In genomic region chr13:75566658-75567057, GRCh38 we compare ENCODE assay signal across 9 cellular contexts. TPM values are rescaled to one million over a fixed set of nuclear protein-coding genes. Genes with fewer than 3 reads are reported as not detected.
DNase-seq lines count a peak whose midpoint lies in the region; ATAC-seq and TF ChIP-seq lines count a peak whose summit lies in the region.
"Had no signal": no experiment of that assay in that cellular context is flagged by ENCODE, and none has a peak within 500 bp of the region (broad histone marks: within the 10 kb centered on the region; RNA-seq: fewer than 3 reads in every experiment).

No MANE protein-coding gene starts in this region.

- H3K27me3 ChIP-seq in left ventricle myocardium inferior (ENCODE audit: low read depth) (no peaks in the 10 kb centered on the region), heart left ventricle (no peaks in the 10 kb centered on the region), fibroblast of lung (ENCODE audit: control insufficient read depth, insufficient read depth, low read length) (no peaks in the 10 kb centered on the region)
- no peaks in the 10 kb centered on the region for H3K27me3 ChIP-seq in effector memory CD4-positive, alpha-beta T cell (replicated peaks; ENCODE audit: control insufficient read depth, insufficient read depth, low read length, poor library complexity, severe bottlenecking)

- no peak for TF ChIP-seq POLR2A in heart left ventricle (IDR thresholded peaks at IDR 0.05)

- no peaks in the 10 kb centered on the region for H3K4me1 Mint-ChIP-seq in type B pancreatic cell (ENCODE audit: unreplicated experiment)

- no peaks in the 10 kb centered on the region for H3K9me3 Mint-ChIP-seq in type B pancreatic cell

- no peaks in the 10 kb centered on the region for H4K20me1 ChIP-seq in fibroblast of lung (ENCODE audit: control insufficient read depth, extremely low read depth, insufficient read depth, low read length)

- ATAC-seq in heart left ventricle, result no peak
- ATAC-seq in mucosa of descending colon, result no peak
- ATAC-seq in GM21447 (IDR thresholded peaks at IDR 0.05; ENCODE audit: unreplicated experiment), result no peak

- H3K4me3 ChIP-seq in left ventricle myocardium inferior, result no peak overlapping the region
- no peak overlapping the region for H3K4me3 ChIP-seq in heart left ventricle
- no peak overlapping the region for H3K4me3 ChIP-seq in fibroblast of lung (replicated peaks in 1 of 4; ENCODE audit: control extremely low read depth in 1 of 4, insufficient read depth in 1 of 4, low read depth in 3 of 4, low read length in 4 of 4)
- H3K4me3 ChIP-seq in mucosa of descending colon, result no peak overlapping the region
- no peak overlapping the region for H3K4me3 ChIP-seq in effector memory CD4-positive, alpha-beta T cell (ENCODE audit: insufficient read depth, low read depth, low read length, poor library complexity, severe bottlenecking)

- H3K27ac ChIP-seq in left ventricle myocardium inferior (replicated peaks), result no peak overlapping the region
- H3K27ac ChIP-seq in heart left ventricle, result no peak overlapping the region
- H3K27ac ChIP-seq in fibroblast of lung (ENCODE audit: insufficient read depth, low read length), result no peak overlapping the region
- H3K27ac ChIP-seq in effector memory CD4-positive, alpha-beta T cell (ENCODE audit: insufficient read depth, low read length, poor library complexity, severe bottlenecking), result no peak overlapping the region

- H2AFZ ChIP-seq in fibroblast of lung (ENCODE audit: low read length), result no peak overlapping the region

- DNase-seq in left ventricle myocardium inferior (no peak), heart left ventricle (no peak), OCI-M1 (lab: John Stamatoyannopoulos, UW) (peak; percentile 29), fibroblast of lung (ENCODE audit: low read depth in 2 of 2) (peak; percentile 36 to 68), type B pancreatic cell (ENCODE audit: extremely low spot score, unreplicated experiment) (no peak), mucosa of descending colon (no peak)
- DNase-seq in effector memory CD4-positive, alpha-beta T cell, result no peak
- DNase-seq: activated naive CD4-positive, alpha-beta T cell treated with Interleukin-2 at 50 U/mL for 16 hours had no signal

- H3K36me3 ChIP-seq in left ventricle myocardium inferior (peaks cover 55% of the 10 kb centered on the region), heart left ventricle (peaks cover 0 to 79% (median 56%) of the 10 kb centered on the region in 9 donors), fibroblast of lung (ENCODE audit: control insufficient read depth, insufficient read depth, low read length) (no peaks in the 10 kb centered on the region), mucosa of descending colon (ENCODE audit: low read depth) (no peaks in the 10 kb centered on the region)
- peaks cover 32% of the 10 kb centered on the region for H3K36me3 ChIP-seq in effector memory CD4-positive, alpha-beta T cell (ENCODE audit: control insufficient read depth, insufficient read depth, low read length)

- H3K9me3 ChIP-seq in left ventricle myocardium inferior (replicated peaks) (no peaks in the 10 kb centered on the region), heart left ventricle (no peaks in the 10 kb centered on the region), fibroblast of lung (ENCODE audit: control insufficient read depth, insufficient read depth, low read depth, low read length) (no peaks in the 10 kb centered on the region), mucosa of descending colon (no peaks in the 10 kb centered on the region)
- H3K9me3 ChIP-seq in effector memory CD4-positive, alpha-beta T cell (ENCODE audit: control insufficient read depth, low read length), result no peaks in the 10 kb centered on the region

- TF ChIP-seq CTCF in left ventricle myocardium inferior (IDR thresholded peaks at IDR 0.05; ENCODE audit: borderline replicate concordance) (peak; percentile 20), heart left ventricle (IDR thresholded peaks at IDR 0.05) (peak in 6 of 12 donors; percentile 12 to 44 (median 22)), fibroblast of lung (conservative IDR thresholded peaks at IDR 0.05 in 1 of 2, IDR thresholded peaks at IDR 0.05 in 1 of 2; ENCODE audit: low read depth in 1 of 2, low read length in 2 of 2) (peak in 1 of 2 donors; percentile 49), type B pancreatic cell (conservative IDR thresholded peaks at IDR 0.05) (peak; percentile 53), mucosa of descending colon (IDR thresholded peaks at IDR 0.05) (no peak)

- H3K79me2 ChIP-seq in fibroblast of lung (ENCODE audit: control insufficient read depth, insufficient read depth, low read length), result no peaks in the 10 kb centered on the region

- no peak overlapping the region for H3K27ac Mint-ChIP-seq in type B pancreatic cell

- H3K4me3 Mint-ChIP-seq in type B pancreatic cell, result no peak overlapping the region

- no peak overlapping the region for H3K4me2 ChIP-seq in fibroblast of lung (ENCODE audit: extremely low read depth, insufficient read depth, low read length)

- H3K4me1 ChIP-seq in left ventricle myocardium inferior (no peaks in the 10 kb centered on the region), heart left ventricle (no peaks in the 10 kb centered on the region), fibroblast of lung (ENCODE audit: control insufficient read depth, extremely low read depth, insufficient read depth, low read length) (peaks cover 2% of the 10 kb centered on the region), mucosa of descending colon (ENCODE audit: low read depth) (no peaks in the 10 kb centered on the region)
- no peaks in the 10 kb centered on the region for H3K4me1 ChIP-seq in effector memory CD4-positive, alpha-beta T cell (ENCODE audit: control insufficient read depth, insufficient read depth, low read length, poor library complexity, severe bottlenecking)

- no peak overlapping the region for H3K9ac ChIP-seq in fibroblast of lung (ENCODE audit: insufficient read depth, low read length)

- no peaks in the 10 kb centered on the region for H3K27me3 Mint-ChIP-seq in type B pancreatic cell

- intact Hi-C loops in left ventricle myocardium inferior (cut with micrococcal nuclease), result no loop called here
- intact Hi-C loops in heart left ventricle (cut with DNase I), result no loop called here
- intact Hi-C loops in mucosa of descending colon (cut with DNase I, micrococcal nuclease), result no loop called here

- H3K36me3 Mint-ChIP-seq in type B pancreatic cell, result peaks cover 21% of the 10 kb centered on the region

RNA-seq across cellular contexts. Expression of gene UCHL3, which starts 17.1 kb away (rescaled TPM):
- total RNA-seq in left ventricle myocardium inferior (23.2 TPM), heart left ventricle (10 to 100 TPM; 16.3 to 52.8 (median 27.6) TPM), fibroblast of lung (23.4 and 30.9 TPM in 2 replicates), type B pancreatic cell (ENCODE audit: low replicate concordance) (31.1 and 38.8 TPM in 2 replicates), mucosa of descending colon (10 to 100 TPM; 25.7 to 38.8 (median 27.3) TPM)
- polyA plus RNA-seq in heart left ventricle (10 to 100 TPM; 16.6 to 72.1 TPM), fibroblast of lung (76.7 and 81.9 TPM in 2 replicates)
- 65.7 and 66.9 TPM in 2 replicates for polyA plus RNA-seq in fibroblast of lung (2012)
- polyA minus RNA-seq in fibroblast of lung (ENCODE audit: low replicate concordance), result 1.3 and 1.9 TPM in 2 replicates

RNA-seq across cellular contexts. Expression of gene COMMD6, which starts 29.0 kb away (rescaled TPM):
- total RNA-seq in left ventricle myocardium inferior (145 TPM), heart left ventricle (100 to 1,000 TPM in 7 of 9 donors, 10 to 100 TPM in 2; 19.8 to 155 (median 126) TPM), fibroblast of lung (56.2 and 89.7 TPM in 2 replicates), type B pancreatic cell (ENCODE audit: low replicate concordance) (161 and 171 TPM in 2 replicates), mucosa of descending colon (100 to 1,000 TPM in 2 of 3 donors, 10 to 100 TPM in 1; 97.9 to 192 (median 132) TPM)
- polyA plus RNA-seq in heart left ventricle (100 to 1,000 TPM; 123 to 136 TPM), fibroblast of lung (77.6 and 125 TPM in 2 replicates)
- polyA plus RNA-seq in fibroblast of lung (2012), result 244 and 322 TPM in 2 replicates
- polyA minus RNA-seq in fibroblast of lung (ENCODE audit: low replicate concordance), result 11.2 and 13.4 TPM in 2 replicates

Comparison
In these comparisons a context has a peak if more than half of its experiments do, and no peak if none do; other contexts are left out.
1. DNase-seq: peak in OCI-M1 (single experiment) and fibroblast of lung (2 of 2); none in left ventricle myocardium inferior (single experiment), heart left ventricle (0 of 5), type B pancreatic cell (single experiment), mucosa of descending colon (0 of 3) and effector memory CD4-positive, alpha-beta T cell (0 of 3).